13 cellular contexts compared by ENCODE assay signal in genomic region chr15:64783796-64784195, GRCh38. TPM values are rescaled to one million over a fixed set of nuclear protein-coding genes. Genes with fewer than 3 reads are reported as not detected.
DNase-seq lines count a peak whose midpoint lies in the region; ATAC-seq and TF ChIP-seq lines count a peak whose summit lies in the region.
"Had no signal": no experiment of that assay in that cellular context is flagged by ENCODE, and none has a peak within 500 bp of the region (broad histone marks: within the 10 kb centered on the region; RNA-seq: fewer than 3 reads in every experiment).

No MANE protein-coding gene starts in this region.

- no peak overlapping the region for H3K4me3 Mint-ChIP-seq in endodermal cell
- H3K4me3 Mint-ChIP-seq: B cell; CD4-positive, alpha-beta T cell had no signal

- H3K27me3 ChIP-seq in endodermal cell (ENCODE audit: control insufficient read depth, insufficient read depth, low read length, poor library complexity, severe bottlenecking), result no peaks in the 10 kb centered on the region
- no peaks in the 10 kb centered on the region for H3K27me3 ChIP-seq in right lobe of liver
- H3K27me3 ChIP-seq in HAP-1 (ENCODE audit: low read depth), result no peaks in the 10 kb centered on the region

- intact Hi-C loops in left ventricle myocardium superior (cut with micrococcal nuclease), result no loop called here
- intact Hi-C loops in cardiac septum (cut with DNase I), result no loop called here
- intact Hi-C loops in right lobe of liver (cut with DNase I), result no loop called here
- intact Hi-C loops in posterior vena cava (cut with DNase I), result no loop called here

- no peaks in the 10 kb centered on the region for H3K9me3 Mint-ChIP-seq in endodermal cell
- H3K9me3 Mint-ChIP-seq: CD4-positive, alpha-beta T cell had no signal

- H3K27ac ChIP-seq in endodermal cell (ENCODE audit: low read depth, low read length) (no peak overlapping the region), right lobe of liver (no peak overlapping the region)

- H3K9me3 ChIP-seq in endodermal cell (ENCODE audit: control insufficient read depth, low read length), result no peaks in the 10 kb centered on the region
- no peaks in the 10 kb centered on the region for H3K9me3 ChIP-seq in right lobe of liver
- no peaks in the 10 kb centered on the region for H3K9me3 ChIP-seq in HAP-1

- peak; percentile 38 for ATAC-seq in left ventricle myocardium superior
- ATAC-seq in right lobe of liver, result peak; percentile 55 to 68 (median 59)

- in situ Hi-C loops in HAP-1 (cut with MboI; ENCODE audit: low sequenced_read_pairs), result no loop called here

- H3K36me3 ChIP-seq in endodermal cell (ENCODE audit: control insufficient read depth, insufficient read depth, low read length) (no peaks in the 10 kb centered on the region), right lobe of liver (no peaks in the 10 kb centered on the region), HAP-1 (replicated peaks) (no peaks in the 10 kb centered on the region)

- peaks cover 4% of the 10 kb centered on the region for H3K36me3 Mint-ChIP-seq in endodermal cell (ENCODE audit: low read depth)

- peaks cover 30% of the 10 kb centered on the region for H3K4me1 Mint-ChIP-seq in endodermal cell

- H3K9ac ChIP-seq in endodermal cell (ENCODE audit: extremely low read depth, low read length, poor library complexity, severe bottlenecking), result no peak overlapping the region

- TF ChIP-seq POLR2A in right lobe of liver (IDR thresholded peaks at IDR 0.05), result no peak

- DNase-seq in left ventricle myocardium superior (no peak), cardiac septum (ENCODE audit: low spot score) (no peak), endodermal cell (no peak), right lobe of liver (peak in 1 of 3 donors; percentile 69), HAP-1 (ENCODE audit: low spot score in 2 of 2) (no peak), NCI-H128 (lab: John Stamatoyannopoulos, UW; ENCODE audit: unreplicated experiment) (no peak), posterior vena cava (ENCODE audit: low spot score) (no peak)
- DNase-seq: C1 segment of cervical spinal cord; Calu3; CD4-positive, alpha-beta T cell; DMS 273 treated with DMSO at 0.1 percent for 48 hours had no signal

- H3K4me1 ChIP-seq in endodermal cell (ENCODE audit: control insufficient read depth, insufficient read depth, low read length) (peaks cover 3% of the 10 kb centered on the region), right lobe of liver (peaks cover 0 to 36% (median 20%) of the 10 kb centered on the region in 4 donors), HAP-1 (peaks cover 12% of the 10 kb centered on the region)

- peak overlapping the region; percentile 12 for H3K27ac Mint-ChIP-seq in endodermal cell
- H3K27ac Mint-ChIP-seq: B cell; CD4-positive, alpha-beta T cell had no signal

- H3K4me3 ChIP-seq in endodermal cell (ENCODE audit: low read length) (no peak overlapping the region), right lobe of liver (no peak overlapping the region), HAP-1 (no peak overlapping the region)

- no peak for TF ChIP-seq CTCF in endodermal cell (conservative IDR thresholded peaks at IDR 0.05)
- TF ChIP-seq CTCF in right lobe of liver (IDR thresholded peaks at IDR 0.05), result no peak

- WGBS in endodermal cell (ENCODE audit: insufficient coverage in 1 of 2, insufficient read length in 1 of 2), 2 experiments, result 90 to 97% methylated on average over 4 of the region's 4 CpGs
- WGBS in right lobe of liver (ENCODE audit: insufficient coverage, low coverage, low lambda C conversion rate, missing lambda C conversion rate), result 74% methylated on average over 3 of the region's 4 CpGs

- no peaks in the 10 kb centered on the region for H3K27me3 Mint-ChIP-seq in endodermal cell (ENCODE audit: insufficient read depth)
- H3K27me3 Mint-ChIP-seq: B cell had no signal

RNA-seq across cellular contexts. Expression of gene RBPMS2, which starts 8.4 kb away (rescaled TPM):
- total RNA-seq in left ventricle myocardium superior, result 213 TPM
- 242 TPM for total RNA-seq in cardiac septum
- 100 to 1,000 TPM in 1 of 2 donors, 10 to 100 TPM in 1; 86.0 to 131 TPM for total RNA-seq in endodermal cell
- 59.9 TPM for polyA plus RNA-seq in endodermal cell (2013, experiment 1 of 2)
- 49.6 TPM for polyA plus RNA-seq in endodermal cell (2013, experiment 2 of 2)
- total RNA-seq in right lobe of liver, result 10 to 100 TPM in 1 of 6 experiments, 1 to 10 TPM in 5; 2.5 to 13.6 (median 6.1) TPM
- 1 to 10 TPM; 5.3 to 9.4 TPM for total RNA-seq in posterior vena cava
- total RNA-seq: CD4-positive, alpha-beta T cell; HT-29 had no signal

RNA-seq across cellular contexts. Expression of gene PIF1, which starts 41.7 kb away (rescaled TPM):
- total RNA-seq in left ventricle myocardium superior (0.42 TPM), cardiac septum (1.6 TPM), endodermal cell (10 to 100 TPM; 60.7 to 64.6 TPM), right lobe of liver (under 1 TPM; 0.11 to 1.00 (median 0.36) TPM), posterior vena cava (1 to 10 TPM in 1 of 2 donors, under 1 TPM in 1; 0.95 to 1.9 TPM)
- 46.2 TPM for polyA plus RNA-seq in endodermal cell (2013, experiment 1 of 2)
- 44.8 TPM for polyA plus RNA-seq in endodermal cell (2013, experiment 2 of 2)

RNA-seq across cellular contexts. Expression of gene PLEKHO2, which starts 57.9 kb away (rescaled TPM):
- total RNA-seq in left ventricle myocardium superior (8.5 TPM), cardiac septum (10.4 TPM), endodermal cell (10 to 100 TPM; 10.2 to 12.9 TPM), right lobe of liver (10 to 100 TPM in 1 of 6 experiments, 1 to 10 TPM in 5; 3.9 to 11.8 (median 5.2) TPM), posterior vena cava (10 to 100 TPM; 40.9 to 50.1 TPM)
- 10.9 TPM for polyA plus RNA-seq in endodermal cell (2013, experiment 1 of 2)
- polyA plus RNA-seq in endodermal cell (2013, experiment 2 of 2), result 10.4 TPM

Comparison
In these comparisons a context has a peak if more than half of its experiments do, and no peak if none do; other contexts are left out.
1. RNA of gene RBPMS2, which starts 8.4 kb away (total RNA-seq): 242 TPM in cardiac septum (single experiment), 213 TPM in left ventricle myocardium superior (single experiment) and 86.0 to 131 TPM in endodermal cell; 5.3 to 9.4 TPM in posterior vena cava and 2.5 to 13.6 TPM in right lobe of liver; every median in the first group is over 4 times any median in the second.
2. RNA of gene PIF1, which starts 41.7 kb away (total RNA-seq): 60.7 to 64.6 TPM in endodermal cell; 0.95 to 1.9 TPM in posterior vena cava, 1.6 TPM in cardiac septum (single experiment), 0.42 TPM in left ventricle myocardium superior (single experiment) and 0.11 to 1.00 TPM in right lobe of liver; every median in the first group is over 10 times any median in the second.